Comparison of ENCODE assay signal across 8 cellular contexts in the genomic region with DNA sequence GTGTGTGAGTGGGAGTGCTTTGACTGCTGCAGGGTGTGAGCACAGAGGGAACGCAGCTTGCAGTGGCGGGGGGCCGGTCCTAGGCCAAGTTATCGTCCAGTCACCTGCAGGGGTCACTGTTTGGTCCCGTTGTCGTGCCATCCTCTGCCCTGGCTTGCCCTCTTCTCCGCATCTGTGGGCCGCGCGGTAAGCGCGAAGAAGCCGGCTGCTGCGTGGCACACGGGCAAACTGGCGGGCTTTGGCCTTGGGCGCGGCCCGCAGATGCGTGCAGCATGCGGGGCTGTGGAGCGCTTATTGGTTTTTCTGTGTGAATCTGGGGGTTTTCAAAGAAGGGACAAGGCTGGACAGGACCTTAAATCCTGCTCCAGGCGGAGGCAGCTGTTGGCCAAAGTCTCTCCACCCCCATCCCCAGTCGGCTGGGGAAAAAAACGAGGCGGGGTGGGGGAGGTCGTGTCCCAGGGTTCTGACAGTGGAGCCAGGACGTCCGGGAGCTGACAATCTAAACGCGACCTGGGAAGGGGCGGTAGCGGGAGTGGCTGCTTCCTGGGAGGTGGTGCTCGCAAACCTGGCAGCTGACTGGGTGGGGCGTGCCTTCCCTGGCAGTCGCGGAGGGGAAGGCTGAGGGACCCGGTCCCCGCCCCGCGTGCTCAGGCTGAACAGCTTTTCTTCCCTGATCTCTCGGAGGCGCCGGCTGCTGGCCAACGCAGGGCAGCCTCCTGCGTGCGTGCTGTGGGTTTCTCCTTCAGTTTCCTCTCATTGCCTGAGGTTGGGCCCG. TPM values are rescaled to one million over a fixed set of nuclear protein-coding genes. Genes with fewer than 3 reads are reported as not detected.
DNase-seq lines count a peak whose midpoint lies in the region; ATAC-seq and TF ChIP-seq lines count a peak whose summit lies in the region.

No MANE protein-coding gene starts in this region.

- no peak overlapping the region for H3K9ac ChIP-seq in neural progenitor cell

- H3K27ac Mint-ChIP-seq in neural progenitor cell = no peak overlapping the region

- H3K79me2 ChIP-seq in neural progenitor cell (ENCODE audit: low read depth) = no peaks in the 10 kb centered on the region

- peaks cover 3% of the 10 kb centered on the region for H3F3A ChIP-seq in neural progenitor cell (ENCODE audit: low read depth)

- peaks cover 10% of the 10 kb centered on the region for H3K9me3 Mint-ChIP-seq in neural progenitor cell

- H3K36me3 ChIP-seq in BE2C (no peaks in the 10 kb centered on the region), neural progenitor cell (no peaks in the 10 kb centered on the region)

- H3K4me3 ChIP-seq in BE2C (ENCODE audit: low read depth, low read length) (peak overlapping the region; percentile 43), neural progenitor cell (peak overlapping the region; percentile 48)

- peaks cover 4% of the 10 kb centered on the region for H3K27me3 Mint-ChIP-seq in neural progenitor cell (ENCODE audit: insufficient read depth, low read depth)

- no peak for ATAC-seq in HG03378 (IDR thresholded peaks at IDR 0.05; ENCODE audit: unreplicated experiment)
- no peak for ATAC-seq in HG02852 (IDR thresholded peaks at IDR 0.05; ENCODE audit: unreplicated experiment)
- ATAC-seq in HG03432 (IDR thresholded peaks at IDR 0.05; ENCODE audit: unreplicated experiment) = no peak

- H3K9me3 ChIP-seq in BE2C (no peaks in the 10 kb centered on the region), neural progenitor cell (ENCODE audit: low read depth) (no peaks in the 10 kb centered on the region)

- peak; percentile 47 for DNase-seq in BE2C
- DNase-seq in NCI-H526 (lab: John Stamatoyannopoulos, UW) = peak; percentile 34 to 77
- DNase-seq in fibroblast of peridontal ligament (ENCODE audit: extremely low read depth) = peak; percentile 69
- peak; percentile 72 for DNase-seq in neural progenitor cell (ENCODE audit: low spot score)
- DNase-seq in D341Med (ENCODE audit: low spot score) = no peak

- H3K4me1 Mint-ChIP-seq in neural progenitor cell = no peaks in the 10 kb centered on the region

- no peaks in the 10 kb centered on the region for H4K20me1 ChIP-seq in neural progenitor cell (ENCODE audit: low read depth)

- H3K27me3 ChIP-seq in BE2C = no peaks in the 10 kb centered on the region
- H3K27me3 ChIP-seq in neural progenitor cell = peaks cover 49% of the 10 kb centered on the region

- H3K4me1 ChIP-seq in BE2C = no peaks in the 10 kb centered on the region
- H3K4me1 ChIP-seq in neural progenitor cell = no peaks in the 10 kb centered on the region

- peaks cover 3% of the 10 kb centered on the region for H3K36me3 Mint-ChIP-seq in neural progenitor cell

- no peak overlapping the region for H3K4me3 Mint-ChIP-seq in neural progenitor cell

- peak overlapping the region; percentile 81 for H3K4me2 ChIP-seq in neural progenitor cell

- H3K27ac ChIP-seq in neural progenitor cell = no peak overlapping the region

- TF ChIP-seq CTCF in BE2C (IDR thresholded peaks at IDR 0.05; ENCODE audit: low read depth, low read length) (peak; percentile 8), neural progenitor cell (IDR thresholded peaks at IDR 0.05) (peak; percentile 50)

- peak overlapping the region; percentile 97 for H2AFZ ChIP-seq in neural progenitor cell (replicated peaks)

RNA-seq across cellular contexts. Expression of a gene that starts 39.7 kb away (rescaled TPM):
- not detected for polyA plus RNA-seq in BE2C (2012; ENCODE audit: insufficient read depth, insufficient read length, low read depth)
- total RNA-seq in neural progenitor cell (ENCODE audit: low replicate concordance) = 0.96 TPM in 1 of 2 replicates, not detected in the other
